Comparison of ENCODE assay signal across 9 cellular contexts in genomic region chr6:2505624-2506023, GRCh38.
A peak's percentile ranks its signal among the peaks of the same experiment; 100 is the strongest.
DNase-seq lines count a peak whose midpoint lies in the region; ATAC-seq, FAIRE-seq and TF ChIP-seq lines count a peak whose summit lies in the region.
"Had no signal": no experiment of that assay in that cellular context is flagged by ENCODE, and none has a peak within 500 bp of the region (broad histone marks: within the 10 kb centered on the region; RNA-seq: fewer than 3 reads in every experiment).

No MANE protein-coding gene starts in this region.

- no peak for FAIRE-seq in GM12892 (lab: Jason Lieb, UNC)

- TF ChIP-seq CTCF in GM12874 (IDR thresholded peaks at IDR 0.05; ENCODE audit: insufficient read depth, low read depth, low read length) (peak; percentile 51), omental fat pad (IDR thresholded peaks at IDR 0.05) (no peak)

- no peak for ATAC-seq in omental fat pad (ENCODE audit: low FRiP score)

- no peak for TF ChIP-seq POLR2A in GM12892 (IDR thresholded peaks at IDR 0.05; ENCODE audit: low read depth, low read length)

- DNase-seq in DMS 273 (lab: John Stamatoyannopoulos, UW; ENCODE audit: unreplicated experiment) (peak; percentile 48), DMS 273 treated with DMSO at 0.1 percent for 48 hours (lab: John Stamatoyannopoulos, UW) (no peak), SHP77 treated with DMSO at 0.1 percent for 48 hours (lab: John Stamatoyannopoulos, UW) (peak; percentile 4), iPS-NIHi7 (ENCODE audit: extremely low spot score) (peak; percentile 72), medulla oblongata (ENCODE audit: extremely low spot score) (no peak), omental fat pad (ENCODE audit: low spot score) (no peak), GM12892 (ENCODE audit: insufficient read length) (no peak)
- DNase-seq: stomach had no signal

Comparison
In these comparisons a context has a peak if more than half of its experiments do, and no peak if none do; other contexts are left out.
1. DNase-seq: peak in DMS 273 (single experiment), SHP77 treated with DMSO at 0.1 percent for 48 hours (single experiment) and iPS-NIHi7 (single experiment); none in DMS 273 treated with DMSO at 0.1 percent for 48 hours (single experiment), medulla oblongata (single experiment), omental fat pad (single experiment) and GM12892 (single experiment).